Comparison of ENCODE assay signal across 21 cellular contexts in the genomic region with DNA sequence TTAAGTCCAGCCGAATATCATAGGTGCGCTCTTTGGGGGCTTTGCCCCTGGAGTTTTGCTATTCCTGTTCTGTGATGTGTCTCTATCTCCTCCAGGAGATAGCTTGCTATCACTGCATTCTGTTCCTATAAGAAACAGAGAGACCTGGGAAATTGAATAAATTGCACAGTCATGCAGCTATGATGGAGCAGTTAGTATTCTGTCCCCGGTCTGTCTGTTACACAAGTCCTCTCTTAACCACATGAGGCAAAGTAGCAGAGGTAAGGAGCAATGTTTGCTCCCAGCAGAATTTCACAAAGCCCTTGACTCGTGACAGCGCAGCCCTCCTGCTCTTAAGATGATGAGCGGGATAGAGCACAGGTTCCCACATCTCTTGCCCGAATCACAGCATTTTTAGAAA.
"Had no signal": no experiment of that assay in that cellular context is flagged by ENCODE, and none has a peak within 500 bp of the region (broad histone marks: within the 10 kb centered on the region; RNA-seq: fewer than 3 reads in every experiment).

No MANE protein-coding gene starts in this region.

- DNase-seq: activated CD4-positive, alpha-beta T cell treated with anti-CD3 and anti-CD28 coated beads for 4 hours; activated CD4-positive, alpha-beta T cell treated with anti-CD3 and anti-CD28 coated beads, Interleukin-2, amount 50 U/mL, for 4 hours; activated naive CD4-positive, alpha-beta T cell; activated T-cell treated with anti-CD3 and anti-CD28 coated beads, Interleukin-2, amount 50 U/mL, for 72 hours; foreskin keratinocyte; heart left ventricle; midbrain; naive thymus-derived CD4-positive, alpha-beta T cell; right cardiac atrium; stimulated activated CD4-positive, alpha-beta T cell treated with anti-CD3 and anti-CD28 coated beads, Interleukin-4, amount 100 ng/mL, for 1 hour; stimulated activated naive CD8-positive, alpha-beta T cell treated with anti-CD3 and anti-CD28 coated beads, Interleukin-15, Interleukin-2, amounts not matched to agents 100 U/mL and 50 U/mL, for 24 hours; T-helper 9 cell; transverse colon had no signal

- H3K4me1 Mint-ChIP-seq: central memory CD8-positive, alpha-beta T cell; endodermal cell had no signal

- H3K9me3 ChIP-seq: breast epithelium, heart left ventricle, testis, transverse colon had no signal

- H3K27ac ChIP-seq: breast epithelium, esophagus muscularis mucosa, foreskin keratinocyte, heart left ventricle, testis, transverse colon, VCaP had no signal

- H3K27me3 ChIP-seq: breast epithelium, heart left ventricle, testis, transverse colon had no signal

- ATAC-seq: activated naive CD4-positive, alpha-beta T cell treated with anti-CD3 and anti-CD28 coated beads, Interleukin-2, amount 50 U/mL, for 72 hours; activated T-cell treated with anti-CD3 and anti-CD28 coated beads, Interleukin-2, amount 50 U/mL, for 72 hours; foreskin keratinocyte; heart left ventricle; naive thymus-derived CD4-positive, alpha-beta T cell; stimulated activated naive CD8-positive, alpha-beta T cell treated with anti-CD3 and anti-CD28 coated beads, Interleukin-15, Interleukin-2, amounts not matched to agents 100 U/mL and 50 U/mL, for 24 hours had no signal

- H3K27me3 Mint-ChIP-seq: central memory CD8-positive, alpha-beta T cell; dendritic cell treated with granulocyte-macrophage colony-stimulating factor and Interleukin-4, amounts not matched to agents 40 ng/mL and 50 ng/mL, for 4 days had no signal

- H3K4me3 ChIP-seq: breast epithelium, esophagus muscularis mucosa, heart left ventricle, transverse colon had no signal

- H3K4me3 Mint-ChIP-seq: activated T-cell treated with anti-CD3 and anti-CD28 coated beads, Interleukin-2, amount 50 U/mL, for 72 hours; central memory CD8-positive, alpha-beta T cell; dendritic cell treated with granulocyte-macrophage colony-stimulating factor and Interleukin-4, amounts not matched to agents 40 ng/mL and 50 ng/mL, for 4 days; endodermal cell; naive thymus-derived CD4-positive, alpha-beta T cell had no signal

- H3K9me3 Mint-ChIP-seq: activated naive CD4-positive, alpha-beta T cell treated with anti-CD3 and anti-CD28 coated beads, Interleukin-2, amount 50 U/mL, for 72 hours; activated T-cell treated with anti-CD3 and anti-CD28 coated beads, Interleukin-2, amount 50 U/mL, for 72 hours; central memory CD8-positive, alpha-beta T cell; dendritic cell treated with granulocyte-macrophage colony-stimulating factor and Interleukin-4, amounts not matched to agents 40 ng/mL and 50 ng/mL, for 4 days; endodermal cell; naive thymus-derived CD4-positive, alpha-beta T cell had no signal

- H3K36me3 Mint-ChIP-seq: activated naive CD4-positive, alpha-beta T cell treated with anti-CD3 and anti-CD28 coated beads, Interleukin-2, amount 50 U/mL, for 72 hours; naive thymus-derived CD4-positive, alpha-beta T cell had no signal

- H3K4me1 ChIP-seq: breast epithelium, esophagus muscularis mucosa, foreskin keratinocyte, heart left ventricle, testis had no signal

- H3K27ac Mint-ChIP-seq: activated naive CD4-positive, alpha-beta T cell treated with anti-CD3 and anti-CD28 coated beads, Interleukin-2, amount 50 U/mL, for 72 hours; activated T-cell treated with anti-CD3 and anti-CD28 coated beads, Interleukin-2, amount 50 U/mL, for 72 hours; dendritic cell treated with granulocyte-macrophage colony-stimulating factor and Interleukin-4, amounts not matched to agents 40 ng/mL and 50 ng/mL, for 4 days; endodermal cell; naive thymus-derived CD4-positive, alpha-beta T cell had no signal

- H3K36me3 ChIP-seq: breast epithelium, esophagus muscularis mucosa, heart left ventricle, transverse colon had no signal
